ENCODE assay signal across 8 cellular contexts in genomic region chr10:101839421-101840063, GRCh38. TPM values are rescaled to one million over a fixed set of nuclear protein-coding genes. Genes with fewer than 3 reads are reported as not detected.
DNase-seq lines count a peak whose midpoint lies in the region; ATAC-seq and TF ChIP-seq lines count a peak whose summit lies in the region.

No MANE protein-coding gene starts in this region.

- H3K4me3 Mint-ChIP-seq in WTC11 = peak overlapping the region; percentile 91
- H3K4me3 Mint-ChIP-seq in chondrocyte (ENCODE audit: unreplicated experiment) = no peak overlapping the region

- H3K9me3 Mint-ChIP-seq in WTC11 (no peaks in the 10 kb centered on the region), chondrocyte (ENCODE audit: low read depth) (no peaks in the 10 kb centered on the region)

- ATAC-seq in WTC11 (peak; percentile 16), left colon (peak; percentile 69), GM19328 (IDR thresholded peaks at IDR 0.05; ENCODE audit: unreplicated experiment) (no peak), GM18907 (IDR thresholded peaks at IDR 0.05; ENCODE audit: unreplicated experiment) (no peak)

- TF ChIP-seq CTCF in AG04449 (IDR thresholded peaks at IDR 0.05; ENCODE audit: insufficient read depth, low read length, missing control alignments) (no peak), WTC11 (IDR thresholded peaks at IDR 0.05) (no peak), chondrocyte (IDR thresholded peaks at IDR 0.05) (no peak)

- POLR2A ChIA-PET in AG04449 (lab: Yijun Ruan, JAX) = interaction anchor here (1.2 kb wide), 1 partner anchor 21 kb away, joined by 7 read pairs; the partner anchor contains the start of gene OGA
- POLR2A ChIA-PET in WTC11 (lab: Charles Lee) = interaction anchor here (0.7 to 2.7 kb wide), 7 partner anchors 10 to 273 kb away, joined by 3 to 34 read pairs (median 3); partner anchors contain the start of gene OGA

- intact Hi-C loops in left colon (cut with DNase I, micrococcal nuclease) = loop anchor here in 1 of 2 donors (10.0 kb wide), 1 partner anchor 165 kb away; no protein-coding TSS in a partner anchor

- CTCF ChIA-PET in AG04449 (lab: Yijun Ruan, JAX) (interaction anchor here (0.6 to 14.8 kb wide), 25 partner anchors 11 to 231 kb away, joined by 3 to 581 read pairs (median 14); partner anchors contain the start of gene HPS6), WTC11 (lab: Charles Lee) (interaction anchor here (0.6 to 5.5 kb wide), 24 partner anchors 10 to 623 kb away, joined by 3 to 304 read pairs (median 14); partner anchors contain the start of genes HPS6, NPM3 and OGA)

- DNase-seq in AG04449 (ENCODE audit: low read depth, low spot score) = no peak
- peak; percentile 51 for DNase-seq in HCEC 1CT
- DNase-seq in WTC11 (ENCODE audit: low spot score) = peak; percentile 75
- peak; percentile 81 for DNase-seq in chondrocyte (ENCODE audit: low spot score)
- DNase-seq in left colon = peak; percentile 41 to 68
- DNase-seq in stimulated activated CD4-positive, alpha-beta T cell treated with anti-CD3 and anti-CD28 coated beads, TNF-alpha, amount 100 ng/mL, for 48 hours (ENCODE audit: low read depth in 3 of 3) = peak in 2 of 3 donors; percentile 29 to 48

- H3K27me3 Mint-ChIP-seq in WTC11 (ENCODE audit: low read depth) (peaks cover 25% of the 10 kb centered on the region), chondrocyte (ENCODE audit: low read depth) (no peaks in the 10 kb centered on the region)

- H3K36me3 Mint-ChIP-seq in WTC11 (no peaks in the 10 kb centered on the region), chondrocyte (ENCODE audit: low read depth) (no peaks in the 10 kb centered on the region)

- peak overlapping the region; percentile 75 for H3K27ac Mint-ChIP-seq in WTC11
- no peak overlapping the region for H3K27ac Mint-ChIP-seq in chondrocyte (ENCODE audit: unreplicated experiment)

- H3K4me1 Mint-ChIP-seq in WTC11 = peaks cover 48% of the 10 kb centered on the region
- H3K4me1 Mint-ChIP-seq in chondrocyte (ENCODE audit: low read depth) = peaks cover 28% of the 10 kb centered on the region

- H3K4me3 ChIP-seq in AG04449 (ENCODE audit: low read depth, low read length) = peak overlapping the region; percentile 32

TF ChIP-seq in WTC11, 78 proteins besides CTCF, POLR2A, EP300 and RAD21:
- TF ChIP-seq ZNF121 (CRISPR knock-in tag; IDR thresholded peaks at IDR 0.05) = peak; percentile 99
- no peak for TF ChIP-seq TP53 (CRISPR knock-in tag; IDR thresholded peaks at IDR 0.05)
- 0 out of 2 replicates have a peak, but pooled peaks have one; percentile 31 for TF ChIP-seq FOXP1 (CRISPR knock-in tag; IDR thresholded peaks at IDR 0.05; ENCODE audit: borderline replicate concordance)
- peak; percentile 34; the same call in 1 of the 2 replicates for TF ChIP-seq SP1 (CRISPR knock-in tag; conservative IDR thresholded peaks at IDR 0.05)
- TF ChIP-seq USF1 (CRISPR knock-in tag; IDR thresholded peaks at IDR 0.05) = 0 out of 2 replicates have a peak, but pooled peaks have one; percentile 19
- TF ChIP-seq ARID4B (CRISPR knock-in tag; IDR thresholded peaks at IDR 0.05; ENCODE audit: borderline replicate concordance) = 0 out of 2 replicates have a peak, but pooled peaks have one; percentile 61
- TF ChIP-seq GRHL2 (CRISPR knock-in tag; IDR thresholded peaks at IDR 0.05; ENCODE audit: insufficient replicate concordance, severe bottlenecking) = no peak
- 0 out of 2 replicates have a peak, but pooled peaks have one; percentile 22 for TF ChIP-seq ZBTB43 (CRISPR knock-in tag; IDR thresholded peaks at IDR 0.05)
- no peak for TF ChIP-seq ZNF423 (CRISPR knock-in tag; IDR thresholded peaks at IDR 0.05)
- no peak for TF ChIP-seq ZMAT4 (CRISPR knock-in tag; IDR thresholded peaks at IDR 0.05)

RNA-seq across cellular contexts. Expression of gene KCNIP2, which starts 4.1 kb away (rescaled TPM):
- 4.5 to 5.4 TPM (median 5.2 TPM) in 3 replicates for total RNA-seq in WTC11 (2021)
- 1.8 to 3.1 TPM (median 1.9 TPM) in 3 replicates for total RNA-seq in chondrocyte
- 1 to 10 TPM; 2.3 to 3.7 TPM for total RNA-seq in left colon

RNA-seq across cellular contexts. Expression of gene OGA, which starts 21.3 kb away (rescaled TPM):
- total RNA-seq in WTC11 (2021) (110 to 111 TPM (median 110 TPM) in 3 replicates), chondrocyte (75.5 to 79.2 TPM (median 75.5 TPM) in 3 replicates), left colon (10 to 100 TPM; 81.9 to 83.3 TPM)

RNA-seq across cellular contexts. Expression of gene NPM3, which starts 56.3 kb away (rescaled TPM):
- total RNA-seq in WTC11 (2021) (223 to 260 TPM (median 229 TPM) in 3 replicates), chondrocyte (34.0 to 49.0 TPM (median 36.5 TPM) in 3 replicates), left colon (10 to 100 TPM; 17.9 to 22.1 TPM)

Comparison
In these comparisons a context has a peak if more than half of its experiments do, and no peak if none do; other contexts are left out.
1. ATAC-seq: peak in WTC11 (single experiment) and left colon (single experiment); none in GM19328 (single experiment) and GM18907 (single experiment).